18 cellular contexts compared by ENCODE assay signal in the genomic region with DNA sequence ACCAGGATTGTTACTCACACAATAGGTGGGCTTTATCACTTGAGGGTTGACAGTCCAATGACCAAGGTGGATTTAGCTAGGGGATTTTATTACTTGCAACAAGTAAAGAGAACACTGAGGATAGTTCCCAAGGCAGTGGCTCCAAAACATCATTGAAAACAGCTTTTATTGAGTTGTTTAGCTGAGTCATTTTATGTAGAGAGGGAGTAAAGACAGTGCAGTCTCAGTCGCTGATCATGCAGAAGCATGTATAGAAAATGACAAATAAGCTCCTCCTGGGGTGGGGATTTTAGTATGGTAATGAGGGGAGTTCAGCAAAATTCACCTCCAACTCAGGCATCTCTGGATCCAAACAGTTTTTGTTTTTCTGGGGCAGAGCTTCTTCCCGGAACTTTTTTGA.
"Had no signal": no experiment of that assay in that cellular context is flagged by ENCODE, and none has a peak within 500 bp of the region (broad histone marks: within the 10 kb centered on the region; RNA-seq: fewer than 3 reads in every experiment).

No MANE protein-coding gene starts in this region.

- H3K36me3 ChIP-seq: adrenal gland, breast epithelium, ovary, transverse colon, uterus, WERI-Rb-1 had no signal

- ATAC-seq: activated naive CD4-positive, alpha-beta T cell treated with anti-CD3 and anti-CD28 coated beads, Interleukin-2, amount 50 U/mL, for 72 hours; esophagus mucosa; mucosa of descending colon; psoas muscle; right cardiac atrium had no signal

- DNase-seq: activated CD4-positive, alpha-beta T cell treated with anti-CD3 and anti-CD28 coated beads, Interleukin-2, amount 50 U/mL, for 4 hours; activated gamma-delta T cell treated with Interleukin-2 at 50 U/mL for 16 hours; adrenal gland; cortex of kidney; effector CD4-positive, alpha-beta T cell; mucosa of descending colon; naive B cell; ovary; psoas muscle; right cardiac atrium; stimulated activated CD4-positive, alpha-beta T cell treated with anti-CD3 and anti-CD28 coated beads, Interleukin-2, amount 100 ng/mL, for 48 hours; transverse colon; uterus; WERI-Rb-1 had no signal

- H3K9me3 ChIP-seq: adrenal gland, breast epithelium, mucosa of descending colon, ovary, psoas muscle, transverse colon, uterus had no signal

- H3K27ac ChIP-seq: adrenal gland, breast epithelium, ovary, psoas muscle, skin epidermis, transverse colon, uterus, WERI-Rb-1 had no signal

- H3K4me1 ChIP-seq: adrenal gland, breast epithelium, psoas muscle, transverse colon, uterus had no signal

- H3K4me3 ChIP-seq: adrenal gland, breast epithelium, mucosa of descending colon, ovary, psoas muscle, skin epidermis, transverse colon, uterus had no signal

- H3K27me3 ChIP-seq: adrenal gland, breast epithelium, ovary, transverse colon, uterus had no signal
